ENCODE assay signal across 31 cellular contexts in the genomic region with DNA sequence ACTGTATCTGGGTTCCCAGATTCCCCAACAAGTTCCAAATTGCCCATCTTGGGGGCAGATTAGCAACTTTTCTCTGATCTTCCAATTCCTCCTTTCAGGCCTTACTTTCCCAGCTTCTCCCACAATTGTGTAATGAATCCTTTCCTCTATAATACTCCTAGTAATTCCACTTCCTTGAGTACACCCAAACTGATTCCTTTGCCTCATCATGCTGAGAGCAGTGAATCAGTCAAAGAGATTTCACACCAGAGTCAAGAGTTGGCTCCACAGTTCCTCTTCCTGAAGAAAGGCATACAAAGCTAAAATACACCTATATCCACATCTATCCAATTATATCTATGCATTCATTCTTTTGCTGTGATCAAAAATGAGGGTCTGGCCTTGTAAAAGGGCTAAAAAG. TPM values are rescaled to one million over a fixed set of nuclear protein-coding genes. Genes with fewer than 3 reads are reported as not detected.
"Had no signal": no experiment of that assay in that cellular context is flagged by ENCODE, and none has a peak within 500 bp of the region (broad histone marks: within the 10 kb centered on the region; RNA-seq: fewer than 3 reads in every experiment).

No MANE protein-coding gene starts in this region.

- H3K4me1 Mint-ChIP-seq: naive B cell; neural crest cell; stimulated activated effector memory CD8-positive, alpha-beta T cell treated with anti-CD3 and anti-CD28 coated beads, Interleukin-12 subunit alpha, Interleukin-12 subunit beta, amount 100 ng/mL, for 72 hours had no signal

- ATAC-seq: gastrocnemius medialis; heart right ventricle; left lobe of liver; mucosa of descending colon; natural killer cell treated with Interleukin-12 subunit alpha and Interleukin-12 subunit beta and Interleukin-15 and Interleukin-18, amount 100 ng/mL, for 72 hours; sciatic nerve; stimulated activated effector memory CD8-positive, alpha-beta T cell treated with anti-CD3 and anti-CD28 coated beads, Interleukin-12 subunit alpha, Interleukin-12 subunit beta, amount 100 ng/mL, for 72 hours had no signal

- DNase-seq: dermis blood vessel endothelial cell; effector memory CD4-positive, alpha-beta T cell; gastrocnemius medialis; heart right ventricle; immature natural killer cell; islet precursor cell; mesenchymal stem cell; mucosa of descending colon; naive B cell; stimulated activated CD4-positive, alpha-beta T cell treated with anti-CD3 and anti-CD28 coated beads, Interleukin-2, amount 100 ng/mL, for 24 hours; stimulated activated CD4-positive, alpha-beta T cell treated with anti-CD3 and anti-CD28 coated beads, Interleukin-4, amount 100 ng/mL, for 24 hours; stimulated activated naive CD4-positive, alpha-beta T cell treated with Interleukin-2 at 50 U/mL for 16 hours; stomach; thyroid gland; trophoblast cell had no signal

- H3K27ac ChIP-seq: coronary artery, gastrocnemius medialis, heart right ventricle, parathyroid adenoma, stomach, thyroid gland, vagina had no signal

- H3K9ac ChIP-seq: parathyroid adenoma had no signal

- H3K9me3 ChIP-seq: mucosa of descending colon, thyroid gland, vagina had no signal

- H3K36me3 ChIP-seq: gastrocnemius medialis, heart right ventricle, stomach, thyroid gland, vagina had no signal

- H3K36me3 Mint-ChIP-seq: immature natural killer cell; mesothelial cell of epicardium; naive B cell; natural killer cell treated with Interleukin-12 subunit alpha and Interleukin-12 subunit beta and Interleukin-15 and Interleukin-18, amount 100 ng/mL, for 72 hours; stimulated activated effector memory CD8-positive, alpha-beta T cell treated with anti-CD3 and anti-CD28 coated beads, Interleukin-12 subunit alpha, Interleukin-12 subunit beta, amount 100 ng/mL, for 72 hours had no signal

- H3K4me1 ChIP-seq: gastrocnemius medialis, heart right ventricle, parathyroid adenoma, stomach had no signal

- H2AFZ ChIP-seq: parathyroid adenoma had no signal

- H3K79me2 ChIP-seq: parathyroid adenoma had no signal

- H3K4me3 Mint-ChIP-seq: immature natural killer cell; mesothelial cell of epicardium; naive B cell; natural killer cell treated with Interleukin-12 subunit alpha and Interleukin-12 subunit beta and Interleukin-15 and Interleukin-18, amount 100 ng/mL, for 72 hours; neural crest cell; stimulated activated effector memory CD8-positive, alpha-beta T cell treated with anti-CD3 and anti-CD28 coated beads, Interleukin-12 subunit alpha, Interleukin-12 subunit beta, amount 100 ng/mL, for 72 hours had no signal

- H3K27me3 ChIP-seq: gastrocnemius medialis, heart right ventricle, stomach, thyroid gland, vagina had no signal

- H3K9me3 Mint-ChIP-seq: immature natural killer cell; stimulated activated effector memory CD8-positive, alpha-beta T cell treated with anti-CD3 and anti-CD28 coated beads, Interleukin-12 subunit alpha, Interleukin-12 subunit beta, amount 100 ng/mL, for 72 hours had no signal

- H3K4me3 ChIP-seq: coronary artery, gastrocnemius medialis, heart right ventricle, lung, mucosa of descending colon, stomach, thyroid gland, vagina had no signal

- H3K27ac Mint-ChIP-seq: immature natural killer cell; mesothelial cell of epicardium; naive B cell; natural killer cell treated with Interleukin-12 subunit alpha and Interleukin-12 subunit beta and Interleukin-15 and Interleukin-18, amount 100 ng/mL, for 72 hours; progenitor cell of endocrine pancreas; stimulated activated effector memory CD8-positive, alpha-beta T cell treated with anti-CD3 and anti-CD28 coated beads, Interleukin-12 subunit alpha, Interleukin-12 subunit beta, amount 100 ng/mL, for 72 hours had no signal

- H3K27me3 Mint-ChIP-seq: naive B cell had no signal

RNA-seq across cellular contexts. Expression of gene DAPL1, which starts 28.6 kb away (rescaled TPM):
- total RNA-seq: dermis blood vessel endothelial cell; endothelial cell of umbilical vein; gastrocnemius medialis; glomerular endothelial cell; heart right ventricle; left lobe of liver; liver; lung; mesothelial cell of epicardium; natural killer cell treated with Interleukin-12 subunit alpha and Interleukin-12 subunit beta and Interleukin-15 and Interleukin-18, amount 100 ng/mL, for 72 hours; neural crest cell; osteoblast; progenitor cell of endocrine pancreas; sciatic nerve; skeletal muscle tissue; stomach had no signal
- polyA plus RNA-seq: endothelial cell of umbilical vein, immature natural killer cell had no signal
